Comparison of ENCODE assay signal across 2 cellular contexts in the genomic region with DNA sequence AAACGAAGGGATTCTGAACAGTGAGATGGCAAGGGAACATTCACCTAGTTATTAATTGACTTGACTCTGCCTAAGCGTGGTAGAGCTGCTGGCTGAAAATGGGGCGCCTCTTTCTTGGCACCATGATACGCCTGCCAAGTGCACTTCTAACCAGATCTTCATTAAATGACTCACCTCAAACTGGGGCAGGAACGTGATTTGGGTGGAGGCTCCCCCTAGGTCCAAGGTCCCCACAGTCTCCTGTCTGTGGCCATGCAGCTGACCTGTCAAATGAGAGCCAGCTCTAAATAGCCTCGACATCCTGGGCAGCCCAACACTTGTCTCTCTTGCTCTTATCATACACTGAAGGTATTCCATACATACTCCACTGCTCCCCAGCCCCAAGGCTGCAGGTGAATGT.
TF ChIP-seq lines count a peak whose summit lies in the region.

No MANE protein-coding gene starts in this region.

TF ChIP-seq in liver, 16 proteins besides CTCF, POLR2A, EP300 and RAD21:
- TF ChIP-seq RXRA (IDR thresholded peaks at IDR 0.05) (no peak), NR2F2 (IDR thresholded peaks at IDR 0.05) (no peak), HNF4G (IDR thresholded peaks at IDR 0.05) (peak; percentile 25), YY1 (IDR thresholded peaks at IDR 0.05) (no peak), FOXA2 (IDR thresholded peaks at IDR 0.05) (no peak), GABPA (IDR thresholded peaks at IDR 0.05 in 1 of 2, conservative IDR thresholded peaks at IDR 0.05 in 1 of 2) (no peak), EGR1 (IDR thresholded peaks at IDR 0.05; ENCODE audit: low read depth in 2 of 2) (no peak), SP1 (IDR thresholded peaks at IDR 0.05) (no peak), JUND (IDR thresholded peaks at IDR 0.05) (peak in 1 of 2 donors; percentile 23), HNF4A (conservative IDR thresholded peaks at IDR 0.05) (peak; percentile 41 to 49)
- TF ChIP-seq, protein P1, sequence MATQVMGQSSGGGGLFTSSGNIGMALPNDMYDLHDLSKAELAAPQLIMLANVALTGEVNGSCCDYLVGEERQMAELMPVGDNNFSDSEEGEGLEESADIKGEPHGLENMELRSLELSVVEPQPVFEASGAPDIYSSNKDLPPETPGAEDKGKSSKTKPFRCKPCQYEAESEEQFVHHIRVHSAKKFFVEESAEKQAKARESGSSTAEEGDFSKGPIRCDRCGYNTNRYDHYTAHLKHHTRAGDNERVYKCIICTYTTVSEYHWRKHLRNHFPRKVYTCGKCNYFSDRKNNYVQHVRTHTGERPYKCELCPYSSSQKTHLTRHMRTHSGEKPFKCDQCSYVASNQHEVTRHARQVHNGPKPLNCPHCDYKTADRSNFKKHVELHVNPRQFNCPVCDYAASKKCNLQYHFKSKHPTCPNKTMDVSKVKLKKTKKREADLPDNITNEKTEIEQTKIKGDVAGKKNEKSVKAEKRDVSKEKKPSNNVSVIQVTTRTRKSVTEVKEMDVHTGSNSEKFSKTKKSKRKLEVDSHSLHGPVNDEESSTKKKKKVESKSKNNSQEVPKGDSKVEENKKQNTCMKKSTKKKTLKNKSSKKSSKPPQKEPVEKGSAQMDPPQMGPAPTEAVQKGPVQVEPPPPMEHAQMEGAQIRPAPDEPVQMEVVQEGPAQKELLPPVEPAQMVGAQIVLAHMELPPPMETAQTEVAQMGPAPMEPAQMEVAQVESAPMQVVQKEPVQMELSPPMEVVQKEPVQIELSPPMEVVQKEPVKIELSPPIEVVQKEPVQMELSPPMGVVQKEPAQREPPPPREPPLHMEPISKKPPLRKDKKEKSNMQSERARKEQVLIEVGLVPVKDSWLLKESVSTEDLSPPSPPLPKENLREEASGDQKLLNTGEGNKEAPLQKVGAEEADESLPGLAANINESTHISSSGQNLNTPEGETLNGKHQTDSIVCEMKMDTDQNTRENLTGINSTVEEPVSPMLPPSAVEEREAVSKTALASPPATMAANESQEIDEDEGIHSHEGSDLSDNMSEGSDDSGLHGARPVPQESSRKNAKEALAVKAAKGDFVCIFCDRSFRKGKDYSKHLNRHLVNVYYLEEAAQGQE (IDR thresholded peaks at IDR 0.05) = no peak
- TF ChIP-seq, protein P2, sequence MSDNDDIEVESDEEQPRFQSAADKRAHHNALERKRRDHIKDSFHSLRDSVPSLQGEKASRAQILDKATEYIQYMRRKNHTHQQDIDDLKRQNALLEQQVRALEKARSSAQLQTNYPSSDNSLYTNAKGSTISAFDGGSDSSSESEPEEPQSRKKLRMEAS (IDR thresholded peaks at IDR 0.05) = no peak
- TF ChIP-seq, protein P3, sequence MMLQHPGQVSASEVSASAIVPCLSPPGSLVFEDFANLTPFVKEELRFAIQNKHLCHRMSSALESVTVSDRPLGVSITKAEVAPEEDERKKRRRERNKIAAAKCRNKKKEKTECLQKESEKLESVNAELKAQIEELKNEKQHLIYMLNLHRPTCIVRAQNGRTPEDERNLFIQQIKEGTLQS (IDR thresholded peaks at IDR 0.05) = no peak
- TF ChIP-seq, protein P4, sequence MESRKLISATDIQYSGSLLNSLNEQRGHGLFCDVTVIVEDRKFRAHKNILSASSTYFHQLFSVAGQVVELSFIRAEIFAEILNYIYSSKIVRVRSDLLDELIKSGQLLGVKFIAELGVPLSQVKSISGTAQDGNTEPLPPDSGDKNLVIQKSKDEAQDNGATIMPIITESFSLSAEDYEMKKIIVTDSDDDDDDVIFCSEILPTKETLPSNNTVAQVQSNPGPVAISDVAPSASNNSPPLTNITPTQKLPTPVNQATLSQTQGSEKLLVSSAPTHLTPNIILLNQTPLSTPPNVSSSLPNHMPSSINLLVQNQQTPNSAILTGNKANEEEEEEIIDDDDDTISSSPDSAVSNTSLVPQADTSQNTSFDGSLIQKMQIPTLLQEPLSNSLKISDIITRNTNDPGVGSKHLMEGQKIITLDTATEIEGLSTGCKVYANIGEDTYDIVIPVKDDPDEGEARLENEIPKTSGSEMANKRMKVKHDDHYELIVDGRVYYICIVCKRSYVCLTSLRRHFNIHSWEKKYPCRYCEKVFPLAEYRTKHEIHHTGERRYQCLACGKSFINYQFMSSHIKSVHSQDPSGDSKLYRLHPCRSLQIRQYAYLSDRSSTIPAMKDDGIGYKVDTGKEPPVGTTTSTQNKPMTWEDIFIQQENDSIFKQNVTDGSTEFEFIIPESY (IDR thresholded peaks at IDR 0.05) = no peak

TF ChIP-seq in HepG2, 621 proteins besides CTCF, POLR2A, EP300 and RAD21:
- TF ChIP-seq, protein P5, sequence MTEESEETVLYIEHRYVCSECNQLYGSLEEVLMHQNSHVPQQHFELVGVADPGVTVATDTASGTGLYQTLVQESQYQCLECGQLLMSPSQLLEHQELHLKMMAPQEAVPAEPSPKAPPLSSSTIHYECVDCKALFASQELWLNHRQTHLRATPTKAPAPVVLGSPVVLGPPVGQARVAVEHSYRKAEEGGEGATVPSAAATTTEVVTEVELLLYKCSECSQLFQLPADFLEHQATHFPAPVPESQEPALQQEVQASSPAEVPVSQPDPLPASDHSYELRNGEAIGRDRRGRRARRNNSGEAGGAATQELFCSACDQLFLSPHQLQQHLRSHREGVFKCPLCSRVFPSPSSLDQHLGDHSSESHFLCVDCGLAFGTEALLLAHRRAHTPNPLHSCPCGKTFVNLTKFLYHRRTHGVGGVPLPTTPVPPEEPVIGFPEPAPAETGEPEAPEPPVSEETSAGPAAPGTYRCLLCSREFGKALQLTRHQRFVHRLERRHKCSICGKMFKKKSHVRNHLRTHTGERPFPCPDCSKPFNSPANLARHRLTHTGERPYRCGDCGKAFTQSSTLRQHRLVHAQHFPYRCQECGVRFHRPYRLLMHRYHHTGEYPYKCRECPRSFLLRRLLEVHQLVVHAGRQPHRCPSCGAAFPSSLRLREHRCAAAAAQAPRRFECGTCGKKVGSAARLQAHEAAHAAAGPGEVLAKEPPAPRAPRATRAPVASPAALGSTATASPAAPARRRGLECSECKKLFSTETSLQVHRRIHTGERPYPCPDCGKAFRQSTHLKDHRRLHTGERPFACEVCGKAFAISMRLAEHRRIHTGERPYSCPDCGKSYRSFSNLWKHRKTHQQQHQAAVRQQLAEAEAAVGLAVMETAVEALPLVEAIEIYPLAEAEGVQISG (CRISPR knock-in tag; IDR thresholded peaks at IDR 0.05) = no peak
- no peak for TF ChIP-seq MAFG (CRISPR knock-in tag; IDR thresholded peaks at IDR 0.05)
- TF ChIP-seq RBAK (CRISPR knock-in tag; IDR thresholded peaks at IDR 0.05) = no peak
- no peak for TF ChIP-seq ZNF878 (CRISPR knock-in tag; IDR thresholded peaks at IDR 0.05)
- no peak for TF ChIP-seq PAX8 (CRISPR knock-in tag; IDR thresholded peaks at IDR 0.05; ENCODE audit: borderline replicate concordance)
- no peak for TF ChIP-seq MEF2D (CRISPR knock-in tag; IDR thresholded peaks at IDR 0.05)
- no peak for TF ChIP-seq JUNB (CRISPR knock-in tag; IDR thresholded peaks at IDR 0.05; ENCODE audit: borderline replicate concordance)
- no peak for TF ChIP-seq ZNF331 (CRISPR knock-in tag; IDR thresholded peaks at IDR 0.05)
- no peak for TF ChIP-seq KMT2B (CRISPR knock-in tag; IDR thresholded peaks at IDR 0.05)
- no peak for TF ChIP-seq SETDB1 (CRISPR knock-in tag; IDR thresholded peaks at IDR 0.05; ENCODE audit: borderline replicate concordance)
- TF ChIP-seq ZNF121 (CRISPR knock-in tag; IDR thresholded peaks at IDR 0.05) = no peak
- TF ChIP-seq ZNF557 (CRISPR knock-in tag; IDR thresholded peaks at IDR 0.05) = no peak
- TF ChIP-seq, protein P6, sequence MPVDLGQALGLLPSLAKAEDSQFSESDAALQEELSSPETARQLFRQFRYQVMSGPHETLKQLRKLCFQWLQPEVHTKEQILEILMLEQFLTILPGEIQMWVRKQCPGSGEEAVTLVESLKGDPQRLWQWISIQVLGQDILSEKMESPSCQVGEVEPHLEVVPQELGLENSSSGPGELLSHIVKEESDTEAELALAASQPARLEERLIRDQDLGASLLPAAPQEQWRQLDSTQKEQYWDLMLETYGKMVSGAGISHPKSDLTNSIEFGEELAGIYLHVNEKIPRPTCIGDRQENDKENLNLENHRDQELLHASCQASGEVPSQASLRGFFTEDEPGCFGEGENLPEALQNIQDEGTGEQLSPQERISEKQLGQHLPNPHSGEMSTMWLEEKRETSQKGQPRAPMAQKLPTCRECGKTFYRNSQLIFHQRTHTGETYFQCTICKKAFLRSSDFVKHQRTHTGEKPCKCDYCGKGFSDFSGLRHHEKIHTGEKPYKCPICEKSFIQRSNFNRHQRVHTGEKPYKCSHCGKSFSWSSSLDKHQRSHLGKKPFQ (CRISPR knock-in tag; IDR thresholded peaks at IDR 0.05; ENCODE audit: insufficient replicate concordance) = no peak
- no peak for TF ChIP-seq ZFP82 (CRISPR knock-in tag; IDR thresholded peaks at IDR 0.05; ENCODE audit: borderline replicate concordance)
TF ChIP-seq in HepG2: peak in this region for 0.
